In genomic region chr3:52245322-52246263, GRCh38 we compare ENCODE assay signal across 8 cellular contexts. TPM values are rescaled to one million over a fixed set of nuclear protein-coding genes. Genes with fewer than 3 reads are reported as not detected.
DNase-seq lines count a peak whose midpoint lies in the region; ATAC-seq and TF ChIP-seq lines count a peak whose summit lies in the region.

TSS of gene PPM1M (plus strand) at chr3:52245759. CDS start at chr3:52245825, 66 bp downstream.

- no peaks in the 10 kb centered on the region for H3K27me3 ChIP-seq in BJ (ENCODE audit: control insufficient read depth, insufficient read depth, low read length)
- no peaks in the 10 kb centered on the region for H3K27me3 ChIP-seq in hepatocyte

- no peaks in the 10 kb centered on the region for H3K9me2 ChIP-seq in hepatocyte (replicated peaks; ENCODE audit: insufficient read depth)

- ATAC-seq in GM21723 (IDR thresholded peaks at IDR 0.05; ENCODE audit: unreplicated experiment) (peak; percentile 41), sciatic nerve (peak; percentile 58), HG02840 (IDR thresholded peaks at IDR 0.05; ENCODE audit: low FRiP score, unreplicated experiment) (no peak)

- H4K20me1 ChIP-seq in hepatocyte (ENCODE audit: insufficient read depth, poor library complexity, severe bottlenecking), result no peaks in the 10 kb centered on the region

- no peak for TF ChIP-seq CTCF in BJ (IDR thresholded peaks at IDR 0.05; ENCODE audit: insufficient read depth, low read depth, low read length)
- TF ChIP-seq CTCF in astrocyte of the spinal cord (IDR thresholded peaks at IDR 0.05; ENCODE audit: low read depth, low read length), result no peak
- TF ChIP-seq CTCF in hepatocyte (IDR thresholded peaks at IDR 0.05; ENCODE audit: poor library complexity), result no peak

- H2AFZ ChIP-seq in hepatocyte, result peak within 1 kb of the TSS; percentile 86

- no peak for DNase-seq in BJ (ENCODE audit: low read depth)
- peak; percentile 49 for DNase-seq in T follicular helper cell (ENCODE audit: low read depth)
- peak; percentile 33 for DNase-seq in astrocyte of the spinal cord (ENCODE audit: low read depth, low spot score)
- peak; percentile 71 for DNase-seq in hepatocyte (ENCODE audit: low spot score)
- DNase-seq in sciatic nerve (ENCODE audit: low spot score), result peak; percentile 72
- no peak for DNase-seq in NCI-H2029 treated with DMSO at 0.1 percent for 48 hours (lab: John Stamatoyannopoulos, UW)

- H3K27ac ChIP-seq in hepatocyte, result peak within 1 kb of the TSS; percentile 46

- POLR2A ChIA-PET in BJ (lab: Charles Lee), result interaction anchor here (0.5 kb wide), 1 partner anchor 1680 kb away, joined by 3 read pairs; no protein-coding TSS in a partner anchor

- CTCF ChIA-PET in BJ (lab: Yijun Ruan, JAX), result interaction anchor here (0.7 to 1.6 kb wide), 5 partner anchors 8 to 94 kb away, joined by 3 to 5 read pairs (median 3); no protein-coding TSS in a partner anchor

- intact Hi-C loops in sciatic nerve (cut with DNase I), result no loop called here

- H3K4me2 ChIP-seq in hepatocyte, result peak within 1 kb of the TSS; percentile 94

- WGBS in hepatocyte (ENCODE audit: low lambda C conversion rate, missing lambda C conversion rate), result 8% methylated on average over 54 of the region's 98 CpGs

- H3K4me3 ChIP-seq in BJ (ENCODE audit: low read depth, low read length), result peak within 1 kb of the TSS; percentile 53
- peak within 1 kb of the TSS; percentile 49 for H3K4me3 ChIP-seq in astrocyte of the spinal cord (ENCODE audit: low read depth, low read length)
- H3K4me3 ChIP-seq in hepatocyte, result peak within 1 kb of the TSS; percentile 24

- peaks cover 17% of the 10 kb centered on the region for H3K4me1 ChIP-seq in hepatocyte (ENCODE audit: insufficient read depth)

- no peaks in the 10 kb centered on the region for H3K9me3 ChIP-seq in hepatocyte (ENCODE audit: low read depth)

- peaks cover 14% of the 10 kb centered on the region for H3K36me3 ChIP-seq in BJ (ENCODE audit: control insufficient read depth, insufficient read depth, low read length)
- no peaks in the 10 kb centered on the region for H3K36me3 ChIP-seq in hepatocyte (replicated peaks; ENCODE audit: insufficient read depth, low read depth)

- no peaks in the 10 kb centered on the region for H3K79me2 ChIP-seq in hepatocyte

- in situ Hi-C loops in astrocyte of the spinal cord (cut with HindIII; ENCODE audit: low sequenced_read_pairs), result no loop called here

RNA-seq across cellular contexts. Expression of gene PPM1M, which starts in this region (rescaled TPM):
- polyA plus RNA-seq in BJ (2011; rRNA removed) (38.5 and 52.2 TPM in 2 replicates), hepatocyte (8.4 and 10.7 TPM in 2 replicates)
- polyA minus RNA-seq in BJ (2011; rRNA and poly(A)+ RNA removed), result 23.4 and 43.6 TPM in 2 replicates
- total RNA-seq in hepatocyte (6.2 and 8.0 TPM in 2 replicates), sciatic nerve (36.9 TPM)

Comparison
In these comparisons a context has a peak if more than half of its experiments do, and no peak if none do; other contexts are left out.
1. DNase-seq: peak in T follicular helper cell (single experiment), astrocyte of the spinal cord (single experiment), hepatocyte (single experiment) and sciatic nerve (single experiment); none in BJ (single experiment) and NCI-H2029 treated with DMSO at 0.1 percent for 48 hours (single experiment).
2. Peak in every context shown above with its lines, with median percentiles within 50 percentile points of each other: H3K4me3 ChIP-seq.